9 cellular contexts compared by ENCODE assay signal in the genomic region with DNA sequence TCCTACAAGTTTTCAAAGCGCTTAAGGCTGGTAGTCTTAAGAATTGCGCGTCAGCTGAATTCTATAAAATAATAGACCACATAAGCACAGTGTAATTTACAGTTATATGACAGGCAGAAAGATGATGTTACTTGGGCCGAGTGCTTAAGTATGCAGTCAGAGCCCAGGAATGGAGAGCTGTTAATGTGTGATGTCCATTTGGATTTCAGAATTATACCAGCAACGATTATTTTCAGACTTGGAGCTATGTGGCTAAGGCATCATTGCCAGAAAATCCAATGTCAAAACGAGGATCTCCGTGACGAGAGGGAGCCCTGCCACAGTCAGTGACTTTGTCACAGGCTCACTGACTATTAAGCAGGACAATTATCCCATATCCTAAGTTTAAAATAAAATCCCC. TPM values are rescaled to one million over a fixed set of nuclear protein-coding genes. Genes with fewer than 3 reads are reported as not detected.
DNase-seq lines count a peak whose midpoint lies in the region; ATAC-seq, FAIRE-seq and TF ChIP-seq lines count a peak whose summit lies in the region.
"Had no signal": no experiment of that assay in that cellular context is flagged by ENCODE, and none has a peak within 500 bp of the region (broad histone marks: within the 10 kb centered on the region; RNA-seq: fewer than 3 reads in every experiment).

No MANE protein-coding gene starts in this region.

- peak overlapping the region; percentile 93; the same call in 1 of the 2 replicates for H3K4me3 ChIP-seq in HUES64 (ENCODE audit: low read length)
- H3K4me3 ChIP-seq in coronary artery = peak overlapping the region; percentile 80

- no peaks in the 10 kb centered on the region; the same call in 1 of the 2 replicates for H3K27me3 ChIP-seq in HUES64 (ENCODE audit: insufficient read depth, low read length)

- H3K36me3 ChIP-seq in HUES64 (ENCODE audit: insufficient read depth, low read length) = no peaks in the 10 kb centered on the region

- H3K36me3 Mint-ChIP-seq in nephron progenitor cell (ENCODE audit: low read depth) = no peaks in the 10 kb centered on the region

- H3K9me3 ChIP-seq in HUES64 (ENCODE audit: insufficient read depth, low read depth, low read length) = no peaks in the 10 kb centered on the region

- H3K4me1 ChIP-seq in HUES64 (ENCODE audit: insufficient read depth, low read length) = peaks cover 48% of the 10 kb centered on the region

- no peak overlapping the region for H3K27ac Mint-ChIP-seq in nephron progenitor cell

- H3K27me3 Mint-ChIP-seq in nephron progenitor cell (ENCODE audit: low read depth, poor library complexity) = no peaks in the 10 kb centered on the region

- FAIRE-seq in D721Med (lab: Jason Lieb, UNC) = no peak

- H3K4me3 Mint-ChIP-seq in nephron progenitor cell = peak overlapping the region; percentile 97

- no peak for ATAC-seq in HG02938 (IDR thresholded peaks at IDR 0.05; ENCODE audit: unreplicated experiment)

- TF ChIP-seq CTCF in coronary artery (IDR thresholded peaks at IDR 0.05) (no peak), nephron progenitor cell (IDR thresholded peaks at IDR 0.05) (no peak), D721Med (IDR thresholded peaks at IDR 0.05; ENCODE audit: insufficient read depth, missing control alignments) (no peak)

- H3K9ac ChIP-seq in HUES64 (ENCODE audit: low read depth, low read length) = no peak overlapping the region

- H3K4me1 Mint-ChIP-seq in nephron progenitor cell = peaks cover 61% of the 10 kb centered on the region

- 81% methylated on average over 8 of the region's 8 CpGs for WGBS in HUES64

- DNase-seq in ACHN = peak; percentile 71
- DNase-seq in coronary artery (ENCODE audit: low spot score) = no peak
- DNase-seq in nephron progenitor cell = no peak
- no peak for DNase-seq in D721Med (ENCODE audit: insufficient read length, low spot score)
- DNase-seq in effector CD4-positive, alpha-beta T cell = no peak
- no peak for DNase-seq in hippocampal formation (lab: John Stamatoyannopoulos, UW)
- DNase-seq: NCI-H1930 had no signal

- in situ Hi-C loops in ACHN (cut with HindIII; ENCODE audit: low pct_ligation_motif_present, low pct_unique_long_range_greater_than_20kb, low sequenced_read_pairs) = no loop called here

- H3K9me3 Mint-ChIP-seq in nephron progenitor cell = no peaks in the 10 kb centered on the region

- H3K27ac ChIP-seq in HUES64 (ENCODE audit: low read depth, low read length) (no peak overlapping the region), coronary artery (peak overlapping the region; percentile 100)

RNA-seq across cellular contexts. Expression of gene KLF7, which starts 3.4 kb away (rescaled TPM):
- 11.9 TPM for polyA plus RNA-seq in HUES64 (2013, experiment 1 of 2)
- polyA plus RNA-seq in HUES64 (2013, experiment 2 of 2) = 11.3 TPM
